1 cellular context compared by ENCODE assay signal in the genomic region with DNA sequence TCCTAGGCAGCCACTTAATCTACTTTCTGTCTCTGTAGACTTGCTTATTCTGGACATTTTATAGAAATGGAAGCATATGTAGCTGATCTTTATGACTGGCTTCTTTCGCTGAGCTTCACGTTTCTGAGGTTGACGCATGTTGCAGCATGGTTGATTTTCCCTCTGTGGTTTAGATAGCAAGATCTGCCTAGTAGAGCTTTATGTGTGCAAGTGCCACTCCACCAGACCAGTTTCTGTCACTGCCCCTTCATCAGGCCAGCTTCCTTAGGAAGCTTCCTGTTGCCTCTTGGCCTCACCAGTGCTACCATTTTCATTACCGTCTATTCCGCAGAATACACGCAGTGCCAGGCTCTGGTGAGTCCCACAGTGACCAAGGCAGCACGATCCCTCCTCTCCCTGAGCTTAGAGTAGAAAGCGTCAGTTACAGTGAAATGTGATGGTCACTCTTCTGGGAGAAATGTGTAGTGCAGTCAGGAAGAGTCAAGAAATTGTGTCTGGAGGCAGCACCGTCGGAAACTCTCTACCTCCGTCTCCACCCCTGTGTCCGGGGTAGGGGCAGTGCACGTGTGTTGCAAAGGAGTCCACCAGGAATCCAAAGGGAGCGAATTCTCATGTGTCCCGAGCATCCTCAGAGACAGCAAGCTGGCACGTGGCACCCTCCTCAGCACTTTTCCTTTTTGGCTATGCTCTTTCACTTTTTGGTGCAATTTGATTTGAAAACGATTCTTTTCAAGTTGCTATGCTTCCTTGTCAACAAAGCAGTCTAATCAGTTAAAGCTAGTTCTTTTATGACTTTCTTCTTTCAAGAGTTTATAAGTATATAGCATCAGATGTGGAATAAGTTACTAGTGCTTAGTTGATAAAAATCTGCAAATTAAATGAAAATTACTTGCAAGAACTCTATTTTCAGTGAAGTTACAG.
TF ChIP-seq lines count a peak whose summit lies in the region.

No MANE protein-coding gene starts in this region.

TF ChIP-seq in IMR-90, 13 proteins besides CTCF, POLR2A, EP300 and RAD21:
- TF ChIP-seq MAZ (IDR thresholded peaks at IDR 0.05; ENCODE audit: borderline replicate concordance, low read depth, low read length) (no peak), BHLHE40 (IDR thresholded peaks at IDR 0.05; ENCODE audit: low read depth, low read length) (no peak), SMC3 (IDR thresholded peaks at IDR 0.05; ENCODE audit: low read depth, low read length) (no peak), CEBPB (IDR thresholded peaks at IDR 0.05; ENCODE audit: low read depth, low read length) (no peak)
- TF ChIP-seq, protein P1, sequence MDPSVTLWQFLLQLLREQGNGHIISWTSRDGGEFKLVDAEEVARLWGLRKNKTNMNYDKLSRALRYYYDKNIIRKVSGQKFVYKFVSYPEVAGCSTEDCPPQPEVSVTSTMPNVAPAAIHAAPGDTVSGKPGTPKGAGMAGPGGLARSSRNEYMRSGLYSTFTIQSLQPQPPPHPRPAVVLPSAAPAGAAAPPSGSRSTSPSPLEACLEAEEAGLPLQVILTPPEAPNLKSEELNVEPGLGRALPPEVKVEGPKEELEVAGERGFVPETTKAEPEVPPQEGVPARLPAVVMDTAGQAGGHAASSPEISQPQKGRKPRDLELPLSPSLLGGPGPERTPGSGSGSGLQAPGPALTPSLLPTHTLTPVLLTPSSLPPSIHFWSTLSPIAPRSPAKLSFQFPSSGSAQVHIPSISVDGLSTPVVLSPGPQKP (IDR thresholded peaks at IDR 0.05; ENCODE audit: borderline replicate concordance, low read depth, low read length): no peak
TF ChIP-seq in IMR-90: peak in this region for 0.
